20 cellular contexts compared by ENCODE assay signal in the genomic region with DNA sequence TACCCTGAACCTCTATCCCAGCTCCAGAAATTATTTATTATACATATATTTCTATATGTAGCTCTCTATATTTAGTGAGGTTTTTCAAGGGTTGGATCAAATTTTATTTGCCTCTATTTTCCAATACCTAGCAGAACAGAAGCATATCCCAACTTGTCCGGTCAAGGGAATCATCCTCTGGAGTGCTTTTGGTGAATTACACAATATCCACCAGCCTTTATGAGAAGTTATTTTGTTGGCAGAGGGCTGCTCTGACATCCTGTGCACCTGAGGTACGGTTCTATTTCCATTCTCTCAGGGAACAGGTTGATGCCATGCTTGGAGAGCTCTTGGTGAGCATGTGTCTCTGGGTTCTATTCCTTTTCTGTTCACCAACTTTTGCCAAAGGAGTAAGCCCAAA.
DNase-seq lines count a peak whose midpoint lies in the region; ATAC-seq, FAIRE-seq and TF ChIP-seq lines count a peak whose summit lies in the region.
"Had no signal": no experiment of that assay in that cellular context is flagged by ENCODE, and none has a peak within 500 bp of the region (broad histone marks: within the 10 kb centered on the region; RNA-seq: fewer than 3 reads in every experiment).

No MANE protein-coding gene starts in this region.

- no peak overlapping the region for H3K4ac ChIP-seq in IMR-90 (ENCODE audit: low read depth, low read length)

- H3K27ac ChIP-seq in IMR-90 (ENCODE audit: insufficient read depth, low read length): no peak overlapping the region
- no peak overlapping the region for H3K27ac ChIP-seq in mammary epithelial cell (ENCODE audit: insufficient read depth, low read depth, low read length)
- H3K27ac ChIP-seq in foreskin keratinocyte: no peak overlapping the region
- H3K27ac ChIP-seq: BLaER1 treated with 17β-estradiol and CSF1 and Interleukin-3, amounts not matched to agents 10 nM and 100 nM; C4-2B had no signal

- no peak for TF ChIP-seq RAD21 in IMR-90 (IDR thresholded peaks at IDR 0.05; ENCODE audit: low read length)

- TF ChIP-seq CTCF in IMR-90 (conservative IDR thresholded peaks at IDR 0.05; ENCODE audit: low read depth, low read length) (no peak), mammary epithelial cell (conservative IDR thresholded peaks at IDR 0.05 in 1 of 2, IDR thresholded peaks at IDR 0.05 in 1 of 2; ENCODE audit: extremely low read depth in 1 of 2, insufficient read depth in 1 of 2, low read depth in 1 of 2, low read length in 2 of 2) (no peak), foreskin keratinocyte (conservative IDR thresholded peaks at IDR 0.05) (no peak)

- peak overlapping the region; percentile 24; the same call in 1 of the 2 replicates for H3K14ac ChIP-seq in IMR-90 (replicated peaks; ENCODE audit: low read depth, low read length)

- no peaks in the 10 kb centered on the region for H4K20me1 ChIP-seq in IMR-90 (ENCODE audit: insufficient read depth, low read length)
- H4K20me1 ChIP-seq in mammary epithelial cell (ENCODE audit: insufficient read depth, low read length): no peaks in the 10 kb centered on the region
- H4K20me1 ChIP-seq: BLaER1 treated with 17β-estradiol and CSF1 and Interleukin-3, amounts not matched to agents 10 nM and 100 nM had no signal

- dilution Hi-C loops in IMR-90 (cut with HindIII; ENCODE audit: low sequenced_read_pairs, unreplicated experiment) (no loop called here), mammary epithelial cell (cut with HindIII; ENCODE audit: low sequenced_read_pairs) (no loop called here)

- DNase-seq in IMR-90 (no peak), mammary epithelial cell (peak; percentile 75), foreskin keratinocyte (peak; percentile 27 to 49), GM19238 (ENCODE audit: insufficient read length, low spot score) (no peak), GM12891 (ENCODE audit: insufficient read length, low spot score) (no peak), AG20443 (ENCODE audit: low spot score) (no peak)
- DNase-seq: 8988T; ACHN; AML-193; Caco-2; Calu3; CD4-positive, alpha-beta T cell; CD8-positive, alpha-beta T cell; DMS79 treated with DMSO at 0.1 percent for 48 hours; GDM1 had no signal

- no TSS peak for BruUV-seq in IMR-90 (replicated peaks; lab: Mats Ljungman, UMichigan)
- BruUV-seq in mammary epithelial cell (replicated peaks; lab: Mats Ljungman, UMichigan): no TSS peak

- H4K8ac ChIP-seq in IMR-90 (ENCODE audit: low read depth in 2 of 2, low read length in 2 of 2): no peak overlapping the region

- H3K9me3 ChIP-seq in IMR-90 (ENCODE audit: control insufficient read depth, insufficient read depth, low read length) (no peaks in the 10 kb centered on the region), mammary epithelial cell (replicated peaks; ENCODE audit: insufficient read depth, low read length) (no peaks in the 10 kb centered on the region)
- H3K9me3 ChIP-seq: BLaER1 treated with 17β-estradiol and CSF1 and Interleukin-3, amounts not matched to agents 10 nM and 100 nM; Caco-2 had no signal

- no peak overlapping the region for H3K4me3 ChIP-seq in IMR-90 (ENCODE audit: insufficient read depth, low read depth, low read length)
- no peak overlapping the region for H3K4me3 ChIP-seq in mammary epithelial cell (replicated peaks in 1 of 3; ENCODE audit: insufficient read depth in 1 of 3, low read depth in 2 of 3, low read length in 3 of 3)
- H3K4me3 ChIP-seq: BLaER1 treated with 17β-estradiol and CSF1 and Interleukin-3, amounts not matched to agents 10 nM and 100 nM; GM12878 had no signal

- ATAC-seq in IMR-90 (ENCODE audit: low read depth): no peak
- no peak for ATAC-seq in foreskin keratinocyte
- ATAC-seq: CD8-positive, alpha-beta T cell; GM12878 had no signal

- in situ Hi-C loops in IMR-90 (cut with MboI; ENCODE audit: low sequenced_read_pairs) (no loop called here), mammary epithelial cell (cut with MboI; ENCODE audit: low sequenced_read_pairs in 2 of 2) (no loop called here)

- H3K23ac ChIP-seq in IMR-90 (ENCODE audit: low read depth, low read length): no peak overlapping the region; the same call in 1 of the 2 replicates

- no peaks in the 10 kb centered on the region for H3K36me3 ChIP-seq in IMR-90 (ENCODE audit: control insufficient read depth, insufficient read depth, low read length)
- H3K36me3 ChIP-seq in mammary epithelial cell (ENCODE audit: insufficient read depth, low read length): no peaks in the 10 kb centered on the region
- H3K36me3 ChIP-seq: BLaER1 treated with 17β-estradiol and CSF1 and Interleukin-3, amounts not matched to agents 10 nM and 100 nM had no signal

- CTCF ChIA-PET in IMR-90 (lab: Yijun Ruan, JAX) (interaction anchor here (1.4 kb wide), 1 partner anchor 9 kb away, joined by 5 read pairs; no protein-coding TSS in a partner anchor), mammary epithelial cell (lab: Charles Lee; ENCODE audit: low non-redundant PET) (interaction anchor here (0.6 kb wide), 1 partner anchor 113 kb away, joined by 3 read pairs; no protein-coding TSS in a partner anchor)

- no peak overlapping the region for H2BK15ac ChIP-seq in IMR-90 (ENCODE audit: low read depth, low read length)

- no peak overlapping the region for H3K56ac ChIP-seq in IMR-90 (ENCODE audit: extremely low read depth, insufficient read depth, low read length)

- H2AK9ac ChIP-seq in IMR-90 (replicated peaks; ENCODE audit: low read depth, low read length, poor library complexity): no peak overlapping the region

- H3K4me2 ChIP-seq in IMR-90 (ENCODE audit: low read depth, low read length) (no peak overlapping the region), mammary epithelial cell (ENCODE audit: insufficient read depth, low read depth, low read length) (peak overlapping the region; percentile 82)
- H3K4me2 ChIP-seq: BLaER1 treated with 17β-estradiol and CSF1 and Interleukin-3, amounts not matched to agents 10 nM and 100 nM had no signal

- H2AK5ac ChIP-seq in IMR-90 (ENCODE audit: low read depth, low read length): no peak overlapping the region

- H3K9ac ChIP-seq in IMR-90 (ENCODE audit: low read depth, low read length) (no peak overlapping the region), mammary epithelial cell (ENCODE audit: insufficient read depth, low read length) (no peak overlapping the region)
- H3K9ac ChIP-seq: BLaER1 treated with 17β-estradiol and CSF1 and Interleukin-3, amounts not matched to agents 10 nM and 100 nM had no signal

- TF ChIP-seq POLR2A in IMR-90 (IDR thresholded peaks at IDR 0.05; ENCODE audit: low read depth, low read length) (no peak), GM12891 (IDR thresholded peaks at IDR 0.05; ENCODE audit: low read depth, low read length) (no peak)

- no peak overlapping the region for H4K5ac ChIP-seq in IMR-90 (ENCODE audit: low read depth, low read length)

- H3K9me1 ChIP-seq in IMR-90 (ENCODE audit: insufficient read depth, low read length): no peaks in the 10 kb centered on the region

- H2BK120ac ChIP-seq in IMR-90 (ENCODE audit: low read depth, low read length): no peak overlapping the region

- H3K4me1 ChIP-seq in IMR-90 (ENCODE audit: control insufficient read depth, insufficient read depth, low read length): peaks cover 2% of the 10 kb centered on the region; the same call in 1 of the 2 replicates
- H3K4me1 ChIP-seq in mammary epithelial cell (ENCODE audit: insufficient read depth, low read length): peaks cover 39% of the 10 kb centered on the region
- H3K4me1 ChIP-seq in foreskin keratinocyte: no peaks in the 10 kb centered on the region
- H3K4me1 ChIP-seq: BLaER1 treated with 17β-estradiol and CSF1 and Interleukin-3, amounts not matched to agents 10 nM and 100 nM; Caco-2 had no signal

- no peaks in the 10 kb centered on the region for H3K79me2 ChIP-seq in mammary epithelial cell (ENCODE audit: insufficient read depth, low read length)

- no peak overlapping the region for H2AFZ ChIP-seq in IMR-90 (replicated peaks; ENCODE audit: low read length, poor library complexity)
- no peak overlapping the region for H2AFZ ChIP-seq in mammary epithelial cell (ENCODE audit: low read depth, low read length)

- no peaks in the 10 kb centered on the region for H3K79me1 ChIP-seq in IMR-90 (ENCODE audit: low read depth in 1 of 2, low read length in 2 of 2)

- no CpG with 5 or more reads among the region's 2 CpGs for WGBS in IMR-90 (ENCODE audit: extremely low coverage in 2 of 2, insufficient read length in 1 of 2), 2 experiments
- whole genome bisulfite sequencing in mammary epithelial cell (ENCODE audit: low coverage, missing lambda C conversion rate): 6% methylated on average over 2 of the region's 2 CpGs

- no peak overlapping the region; the same call in 1 of the 2 replicates for H2BK20ac ChIP-seq in IMR-90 (ENCODE audit: low read depth, low read length)

- POLR2A ChIA-PET in IMR-90 (lab: Charles Lee; ENCODE audit: unreplicated experiment): no interaction called here

- no peak overlapping the region; the same call in 1 of the 2 replicates for H4K91ac ChIP-seq in IMR-90 (ENCODE audit: insufficient read depth, low read depth, low read length)

- H3K27me3 ChIP-seq in IMR-90 (ENCODE audit: control insufficient read depth, insufficient read depth, low read length) (no peaks in the 10 kb centered on the region), mammary epithelial cell (ENCODE audit: insufficient read depth, low read length) (no peaks in the 10 kb centered on the region), foreskin keratinocyte (no peaks in the 10 kb centered on the region)
- H3K27me3 ChIP-seq: BLaER1 treated with 17β-estradiol and CSF1 and Interleukin-3, amounts not matched to agents 10 nM and 100 nM had no signal

- no peak overlapping the region for H2BK5ac ChIP-seq in IMR-90 (ENCODE audit: low read depth, low read length, poor library complexity, severe bottlenecking)

- intact Hi-C loops in IMR-90 (cut with micrococcal nuclease) (no loop called here), mammary epithelial cell (cut with micrococcal nuclease) (no loop called here)

- FAIRE-seq in GM12891 (lab: Jason Lieb, UNC): no peak
- FAIRE-seq: A204.1, D721Med, GM12878 had no signal

- H3K18ac ChIP-seq in IMR-90 (ENCODE audit: low read depth, low read length): no peak overlapping the region

TF ChIP-seq in IMR-90, 13 proteins besides CTCF, POLR2A, EP300 and RAD21 (continues in another document):
- no peak for TF ChIP-seq CEBPB (IDR thresholded peaks at IDR 0.05; ENCODE audit: low read depth, low read length)

TF ChIP-seq in GM12891, 5 proteins besides CTCF, POLR2A, EP300 and RAD21:
- TF ChIP-seq SPI1 (IDR thresholded peaks at IDR 0.05; ENCODE audit: low read depth, low read length): no peak
- TF ChIP-seq POU2F2 (IDR thresholded peaks at IDR 0.05; ENCODE audit: low read depth, low read length): no peak
- no peak for TF ChIP-seq POLR2AphosphoS5 (IDR thresholded peaks at IDR 0.05; ENCODE audit: low read depth, low read length)
- TF ChIP-seq TAF1 (IDR thresholded peaks at IDR 0.05; ENCODE audit: low read depth, low read length): no peak
- no peak for TF ChIP-seq PAX5 (IDR thresholded peaks at IDR 0.05; ENCODE audit: insufficient read depth, low read length, severe bottlenecking)

Comparison
In these comparisons a context has a peak if more than half of its experiments do, and no peak if none do; other contexts are left out.
1. DNase-seq: peak in mammary epithelial cell (single experiment) and foreskin keratinocyte (2 of 2); none in IMR-90 (single experiment), GM19238 (single experiment), GM12891 (single experiment) and AG20443 (single experiment).